In the genomic region with DNA sequence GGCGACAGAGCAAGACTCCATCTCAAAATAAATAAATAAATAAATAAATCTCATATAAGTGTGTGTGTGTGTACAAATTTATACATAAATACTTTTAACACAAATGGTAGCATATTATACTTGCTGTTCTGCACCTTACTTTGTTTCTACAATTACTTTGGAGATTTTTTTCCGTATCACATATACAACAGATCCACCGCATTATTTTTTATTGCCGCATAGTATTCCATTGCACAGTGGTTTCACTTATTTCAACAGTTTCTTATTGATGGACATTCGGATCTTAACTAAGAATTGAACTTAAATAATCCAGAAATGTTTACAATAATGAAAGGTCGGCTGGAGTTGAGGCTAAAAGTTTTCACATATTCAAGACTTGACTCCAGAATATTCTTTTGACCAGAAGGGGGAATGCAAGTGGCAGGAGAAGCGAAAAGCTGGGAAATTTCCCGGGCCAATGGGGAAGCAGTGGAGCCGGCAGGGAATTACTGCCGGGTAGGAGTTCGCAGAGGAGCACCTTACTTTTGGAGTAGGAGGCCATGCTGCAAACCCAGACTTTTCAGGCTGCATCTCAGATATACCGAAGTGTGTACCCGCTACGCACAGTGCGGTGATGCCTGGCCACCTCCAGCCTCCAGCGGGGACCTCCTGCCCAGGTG, we compare ENCODE assay signal across 1 cellular context.
TF ChIP-seq lines count a peak whose summit lies in the region.

No MANE protein-coding gene starts in this region.

TF ChIP-seq in HEK293, 187 proteins besides CTCF, POLR2A, EP300 and RAD21 (continued from another document):
- TF ChIP-seq, protein P1, sequence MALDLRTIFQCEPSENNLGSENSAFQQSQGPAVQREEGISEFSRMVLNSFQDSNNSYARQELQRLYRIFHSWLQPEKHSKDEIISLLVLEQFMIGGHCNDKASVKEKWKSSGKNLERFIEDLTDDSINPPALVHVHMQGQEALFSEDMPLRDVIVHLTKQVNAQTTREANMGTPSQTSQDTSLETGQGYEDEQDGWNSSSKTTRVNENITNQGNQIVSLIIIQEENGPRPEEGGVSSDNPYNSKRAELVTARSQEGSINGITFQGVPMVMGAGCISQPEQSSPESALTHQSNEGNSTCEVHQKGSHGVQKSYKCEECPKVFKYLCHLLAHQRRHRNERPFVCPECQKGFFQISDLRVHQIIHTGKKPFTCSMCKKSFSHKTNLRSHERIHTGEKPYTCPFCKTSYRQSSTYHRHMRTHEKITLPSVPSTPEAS (tag by site-specific recombination; IDR thresholded peaks at IDR 0.05): no peak
- TF ChIP-seq GLI4 (tag by site-specific recombination; IDR thresholded peaks at IDR 0.05): no peak
- no peak for TF ChIP-seq ZNF169 (tag by site-specific recombination; IDR thresholded peaks at IDR 0.05)
- TF ChIP-seq GFI1B (tag by site-specific recombination; IDR thresholded peaks at IDR 0.05): no peak
- no peak for TF ChIP-seq ZBTB7A (tag by site-specific recombination; IDR thresholded peaks at IDR 0.05; ENCODE audit: low read depth)
- no peak for TF ChIP-seq SCRT1 (tag by site-specific recombination; IDR thresholded peaks at IDR 0.05; ENCODE audit: borderline replicate concordance)
